22 cellular contexts compared by ENCODE assay signal in genomic region chr1:68221001-68221970, GRCh38. TPM values are rescaled to one million over a fixed set of nuclear protein-coding genes. Genes with fewer than 3 reads are reported as not detected.
DNase-seq lines count a peak whose midpoint lies in the region; ATAC-seq and TF ChIP-seq lines count a peak whose summit lies in the region.
"Had no signal": no experiment of that assay in that cellular context is flagged by ENCODE, and none has a peak within 500 bp of the region (broad histone marks: within the 10 kb centered on the region; RNA-seq: fewer than 3 reads in every experiment).

No MANE protein-coding gene starts in this region.

- H3K4me1 Mint-ChIP-seq in activated T-helper 2 cell treated with anti-CD3 and anti-CD28 coated beads, Interferon-gamma antibody, Interleukin-2, Interleukin-4, amounts not matched to agents 10 μg/mL and 5 μg/mL and 100 μg/mL, durations not matched to agents 14 hours and 24 hours and 36 hours (ENCODE audit: low read depth), result peaks cover 4% of the 10 kb centered on the region
- H3K4me1 Mint-ChIP-seq: activated CD4-positive, alpha-beta T cell treated with anti-CD3 and anti-CD28 coated beads, Interleukin-2, amount 10 ng/mL, durations not matched to agents 7 days and 5 days had no signal

- H3K9me3 Mint-ChIP-seq in activated T-helper 2 cell treated with anti-CD3 and anti-CD28 coated beads, Interferon-gamma antibody, Interleukin-2, Interleukin-4, amounts not matched to agents 10 μg/mL and 5 μg/mL and 100 μg/mL, durations not matched to agents 14 hours and 24 hours and 36 hours, result no peaks in the 10 kb centered on the region
- H3K9me3 Mint-ChIP-seq: activated CD4-positive, alpha-beta T cell treated with anti-CD3 and anti-CD28 coated beads, Interleukin-2, amount 10 ng/mL, durations not matched to agents 7 days and 5 days; effector memory CD8-positive, alpha-beta T cell had no signal

- intact Hi-C loops in left ventricle myocardium inferior (cut with micrococcal nuclease) (loop anchor here (10.0 kb wide), 1 partner anchor 96 kb away; no protein-coding TSS in a partner anchor), left cardiac atrium (cut with DNase I) (no loop called here), esophagus squamous epithelium (cut with DNase I) (no loop called here), uterus (cut with DNase I; ENCODE audit: low total_unique reads) (no loop called here), lower leg skin (cut with DNase I; ENCODE audit: low total_unique reads) (no loop called here)
- intact Hi-C loops in activated T-helper 2 cell treated with anti-CD3 and anti-CD28 coated beads, Interferon-gamma antibody, Interleukin-2, Interleukin-4, amounts not matched to agents 10 μg/mL and 5 μg/mL and 100 μg/mL, durations not matched to agents 14 hours and 24 hours and 36 hours (cut with micrococcal nuclease), result no loop called here

- peak overlapping the region; percentile 48 for H3K27ac ChIP-seq in left ventricle myocardium inferior (replicated peaks)
- H3K27ac ChIP-seq in esophagus squamous epithelium, result peak overlapping the region; percentile 51 to 87 (median 69)
- H3K27ac ChIP-seq in uterus, result peak overlapping the region; percentile 13 to 41
- H3K27ac ChIP-seq: BLaER1 treated with 17β-estradiol and CSF1 and Interleukin-3, amounts not matched to agents 10 nM and 100 nM; spleen; testis had no signal

- peaks cover 77% of the 10 kb centered on the region for H3K4me1 ChIP-seq in left ventricle myocardium inferior
- H3K4me1 ChIP-seq in esophagus squamous epithelium, result peaks cover 13 to 100% (median 54%) of the 10 kb centered on the region in 3 donors
- H3K4me1 ChIP-seq in uterus, result no peaks in the 10 kb centered on the region
- H3K4me1 ChIP-seq: BLaER1 treated with 17β-estradiol and CSF1 and Interleukin-3, amounts not matched to agents 10 nM and 100 nM; spleen had no signal

- ATAC-seq in left cardiac atrium (no peak), omental fat pad (ENCODE audit: low FRiP score) (peak; percentile 34)
- ATAC-seq: effector memory CD8-positive, alpha-beta T cell had no signal

- 32 to 50% methylated on average over 3 of the region's 3 CpGs for WGBS in esophagus squamous epithelium, 2 donors
- 47 to 50% methylated on average over 3 of the region's 3 CpGs for WGBS in lower leg skin, 2 donors

- no peaks in the 10 kb centered on the region for H3K27me3 ChIP-seq in left ventricle myocardium inferior (ENCODE audit: low read depth)
- H3K27me3 ChIP-seq in esophagus squamous epithelium, result no peaks in the 10 kb centered on the region
- no peaks in the 10 kb centered on the region for H3K27me3 ChIP-seq in uterus
- H3K27me3 ChIP-seq: BLaER1 treated with 17β-estradiol and CSF1 and Interleukin-3, amounts not matched to agents 10 nM and 100 nM; spleen; testis had no signal

- H3K27ac Mint-ChIP-seq in activated T-helper 2 cell treated with anti-CD3 and anti-CD28 coated beads, Interferon-gamma antibody, Interleukin-2, Interleukin-4, amounts not matched to agents 10 μg/mL and 5 μg/mL and 100 μg/mL, durations not matched to agents 14 hours and 24 hours and 36 hours, result no peak overlapping the region
- H3K27ac Mint-ChIP-seq: activated CD4-positive, alpha-beta T cell treated with anti-CD3 and anti-CD28 coated beads, Interleukin-2, amount 10 ng/mL, durations not matched to agents 7 days and 5 days; effector memory CD8-positive, alpha-beta T cell had no signal

- DNase-seq in left ventricle myocardium inferior (no peak), left cardiac atrium (no peak), esophagus squamous epithelium (lab: John Stamatoyannopoulos, UW) (no peak), omental fat pad (ENCODE audit: low spot score) (no peak), uterus (no peak), pons (ENCODE audit: low spot score) (no peak), lower leg skin (ENCODE audit: low spot score in 2 of 2) (no peak)
- no peak for DNase-seq in activated T-helper 2 cell treated with anti-CD3 and anti-CD28 coated beads, Interferon-gamma antibody, Interleukin-2, Interleukin-4, amounts not matched to agents 10 μg/mL and 5 μg/mL and 100 μg/mL, durations not matched to agents 14 hours and 24 hours and 36 hours (ENCODE audit: low spot score)
- DNase-seq: activated CD4-positive, alpha-beta T cell treated with anti-CD3 and anti-CD28 coated beads, Interleukin-2, amount 10 ng/mL, durations not matched to agents 7 days and 5 days; activated CD8-positive, alpha-beta memory T cell treated with anti-CD3 and anti-CD28 coated beads, Interleukin-2, amount 50 U/mL, for 4 hours; activated effector memory CD4-positive, alpha-beta T cell treated with anti-CD3 and anti-CD28 coated beads, Interleukin-2, amount 50 U/mL, for 16 hours; cerebellar nuclear complex; DMS 273 treated with DMSO at 0.1 percent for 48 hours; effector memory CD8-positive, alpha-beta T cell; GF-D8; NCI-H1694 treated with DMSO at 0.1 percent for 48 hours; NCI-H2227 treated with DMSO at 0.1 percent for 48 hours; spleen; stimulated activated CD8-positive, alpha-beta memory T cell treated with anti-CD3 and anti-CD28 coated beads, Interleukin-4, amount 100 ng/mL, for 48 hours; testis had no signal

- H3K4me3 ChIP-seq in left ventricle myocardium inferior (no peak overlapping the region), esophagus squamous epithelium (peak overlapping the region in 1 of 4 donors; percentile 20), uterus (no peak overlapping the region), lower leg skin (ENCODE audit: low read depth, poor library complexity, severe bottlenecking) (no peak overlapping the region)
- H3K4me3 ChIP-seq: BLaER1 treated with 17β-estradiol and CSF1 and Interleukin-3, amounts not matched to agents 10 nM and 100 nM; GM12878; spleen; testis had no signal

- no peaks in the 10 kb centered on the region for H3K36me3 ChIP-seq in left ventricle myocardium inferior
- no peaks in the 10 kb centered on the region for H3K36me3 ChIP-seq in esophagus squamous epithelium
- no peaks in the 10 kb centered on the region for H3K36me3 ChIP-seq in uterus
- H3K36me3 ChIP-seq: BLaER1 treated with 17β-estradiol and CSF1 and Interleukin-3, amounts not matched to agents 10 nM and 100 nM; spleen had no signal

- H3K9me3 ChIP-seq in left ventricle myocardium inferior (replicated peaks) (no peaks in the 10 kb centered on the region), esophagus squamous epithelium (no peaks in the 10 kb centered on the region), uterus (no peaks in the 10 kb centered on the region)
- H3K9me3 ChIP-seq: BLaER1 treated with 17β-estradiol and CSF1 and Interleukin-3, amounts not matched to agents 10 nM and 100 nM; spleen; testis had no signal

- H3K4me3 Mint-ChIP-seq in activated T-helper 2 cell treated with anti-CD3 and anti-CD28 coated beads, Interferon-gamma antibody, Interleukin-2, Interleukin-4, amounts not matched to agents 10 μg/mL and 5 μg/mL and 100 μg/mL, durations not matched to agents 14 hours and 24 hours and 36 hours (ENCODE audit: low read depth), result no peak overlapping the region
- H3K4me3 Mint-ChIP-seq: activated CD4-positive, alpha-beta T cell treated with anti-CD3 and anti-CD28 coated beads, Interleukin-2, amount 10 ng/mL, durations not matched to agents 7 days and 5 days; effector memory CD8-positive, alpha-beta T cell had no signal

- no peak for TF ChIP-seq CTCF in left ventricle myocardium inferior (IDR thresholded peaks at IDR 0.05; ENCODE audit: borderline replicate concordance)
- no peak for TF ChIP-seq CTCF in esophagus squamous epithelium (IDR thresholded peaks at IDR 0.05)
- no peak for TF ChIP-seq CTCF in omental fat pad (IDR thresholded peaks at IDR 0.05)
- TF ChIP-seq CTCF in uterus (IDR thresholded peaks at IDR 0.05), result no peak
- TF ChIP-seq CTCF in lower leg skin (IDR thresholded peaks at IDR 0.05), result no peak

- peaks cover 7% of the 10 kb centered on the region for H3K27me3 Mint-ChIP-seq in activated T-helper 2 cell treated with anti-CD3 and anti-CD28 coated beads, Interferon-gamma antibody, Interleukin-2, Interleukin-4, amounts not matched to agents 10 μg/mL and 5 μg/mL and 100 μg/mL, durations not matched to agents 14 hours and 24 hours and 36 hours (ENCODE audit: low read depth)
- H3K27me3 Mint-ChIP-seq: activated CD4-positive, alpha-beta T cell treated with anti-CD3 and anti-CD28 coated beads, Interleukin-2, amount 10 ng/mL, durations not matched to agents 7 days and 5 days; effector memory CD8-positive, alpha-beta T cell had no signal

- TF ChIP-seq POLR2A in esophagus squamous epithelium (IDR thresholded peaks at IDR 0.05) (no peak), uterus (IDR thresholded peaks at IDR 0.05) (no peak), lower leg skin (IDR thresholded peaks at IDR 0.05) (no peak)

- H3K36me3 Mint-ChIP-seq in activated T-helper 2 cell treated with anti-CD3 and anti-CD28 coated beads, Interferon-gamma antibody, Interleukin-2, Interleukin-4, amounts not matched to agents 10 μg/mL and 5 μg/mL and 100 μg/mL, durations not matched to agents 14 hours and 24 hours and 36 hours (ENCODE audit: low read depth), result no peaks in the 10 kb centered on the region

RNA-seq across cellular contexts. Expression of gene WLS, which starts 11.0 kb away (rescaled TPM):
- 113 TPM for total RNA-seq in left ventricle myocardium inferior
- 10 to 100 TPM; 92.2 to 92.8 TPM for total RNA-seq in left cardiac atrium
- 10 to 100 TPM; 30.4 to 87.8 (median 60.0) TPM for total RNA-seq in esophagus squamous epithelium
- 100 to 1,000 TPM in 1 of 4 donors, 10 to 100 TPM in 3; 44.4 to 114 (median 55.2) TPM for total RNA-seq in omental fat pad
- 100 to 1,000 TPM in 2 of 4 donors, 10 to 100 TPM in 2; 44.1 to 160 (median 76.8) TPM for total RNA-seq in uterus
- 10 to 100 TPM; 37.8 to 56.3 (median 48.7) TPM for total RNA-seq in lower leg skin
- not detected in 2 replicates for total RNA-seq in activated T-helper 2 cell treated with anti-CD3 and anti-CD28 coated beads, Interferon-gamma antibody, Interleukin-2, Interleukin-4, amounts not matched to agents 10 μg/mL and 5 μg/mL and 100 μg/mL, durations not matched to agents 14 hours and 24 hours and 36 hours
- total RNA-seq: activated CD4-positive, alpha-beta T cell treated with anti-CD3 and anti-CD28 coated beads, Interleukin-2, amount 10 ng/mL, durations not matched to agents 7 days and 5 days had no signal

Comparison
In these comparisons a context has a peak if more than half of its experiments do, and no peak if none do; other contexts are left out.
1. RNA of gene WLS, which starts 11.0 kb away (total RNA-seq): 113 TPM in left ventricle myocardium inferior (single experiment), 44.1 to 160 TPM in uterus, 92.2 to 92.8 TPM in left cardiac atrium, 30.4 to 87.8 TPM in esophagus squamous epithelium, 44.4 to 114 TPM in omental fat pad and 37.8 to 56.3 TPM in lower leg skin; not detected in activated T-helper 2 cell treated with anti-CD3 and anti-CD28 coated beads, Interferon-gamma antibody, Interleukin-2, Interleukin-4, amounts not matched to agents 10 μg/mL and 5 μg/mL and 100 μg/mL, durations not matched to agents 14 hours and 24 hours and 36 hours; every median in the first group is over 10 times any median in the second.
2. Peak in every context shown above with its lines, with median percentiles within 50 percentile points of each other: H3K27ac ChIP-seq.